ENCODE assay signal across 1 cellular context in the genomic region with DNA sequence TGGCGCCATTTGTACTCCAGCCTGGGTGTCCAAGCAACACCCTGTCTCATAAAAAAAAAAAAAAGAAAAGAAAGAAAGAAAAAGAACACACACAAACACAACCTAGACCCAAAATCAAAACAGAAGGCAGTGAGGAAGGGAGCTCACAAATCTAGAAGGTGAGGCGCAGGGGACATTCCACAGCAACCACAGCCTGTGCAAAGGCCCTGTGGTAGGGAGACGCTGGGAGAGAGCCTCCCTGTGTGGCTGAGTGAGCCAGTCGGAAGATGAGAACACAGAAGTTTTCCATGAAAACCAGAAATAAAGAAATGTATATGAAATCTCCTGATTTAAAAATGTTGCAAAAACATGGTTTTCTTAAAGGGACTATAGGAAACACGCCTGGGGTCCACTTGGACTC.
TF ChIP-seq lines count a peak whose summit lies in the region.

No MANE protein-coding gene starts in this region.

TF ChIP-seq in A549, 52 proteins besides CTCF, POLR2A, EP300 and RAD21 (continued from another document):
- TF ChIP-seq, protein P1, sequence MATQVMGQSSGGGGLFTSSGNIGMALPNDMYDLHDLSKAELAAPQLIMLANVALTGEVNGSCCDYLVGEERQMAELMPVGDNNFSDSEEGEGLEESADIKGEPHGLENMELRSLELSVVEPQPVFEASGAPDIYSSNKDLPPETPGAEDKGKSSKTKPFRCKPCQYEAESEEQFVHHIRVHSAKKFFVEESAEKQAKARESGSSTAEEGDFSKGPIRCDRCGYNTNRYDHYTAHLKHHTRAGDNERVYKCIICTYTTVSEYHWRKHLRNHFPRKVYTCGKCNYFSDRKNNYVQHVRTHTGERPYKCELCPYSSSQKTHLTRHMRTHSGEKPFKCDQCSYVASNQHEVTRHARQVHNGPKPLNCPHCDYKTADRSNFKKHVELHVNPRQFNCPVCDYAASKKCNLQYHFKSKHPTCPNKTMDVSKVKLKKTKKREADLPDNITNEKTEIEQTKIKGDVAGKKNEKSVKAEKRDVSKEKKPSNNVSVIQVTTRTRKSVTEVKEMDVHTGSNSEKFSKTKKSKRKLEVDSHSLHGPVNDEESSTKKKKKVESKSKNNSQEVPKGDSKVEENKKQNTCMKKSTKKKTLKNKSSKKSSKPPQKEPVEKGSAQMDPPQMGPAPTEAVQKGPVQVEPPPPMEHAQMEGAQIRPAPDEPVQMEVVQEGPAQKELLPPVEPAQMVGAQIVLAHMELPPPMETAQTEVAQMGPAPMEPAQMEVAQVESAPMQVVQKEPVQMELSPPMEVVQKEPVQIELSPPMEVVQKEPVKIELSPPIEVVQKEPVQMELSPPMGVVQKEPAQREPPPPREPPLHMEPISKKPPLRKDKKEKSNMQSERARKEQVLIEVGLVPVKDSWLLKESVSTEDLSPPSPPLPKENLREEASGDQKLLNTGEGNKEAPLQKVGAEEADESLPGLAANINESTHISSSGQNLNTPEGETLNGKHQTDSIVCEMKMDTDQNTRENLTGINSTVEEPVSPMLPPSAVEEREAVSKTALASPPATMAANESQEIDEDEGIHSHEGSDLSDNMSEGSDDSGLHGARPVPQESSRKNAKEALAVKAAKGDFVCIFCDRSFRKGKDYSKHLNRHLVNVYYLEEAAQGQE (IDR thresholded peaks at IDR 0.05): no peak
- TF ChIP-seq CEBPB (IDR thresholded peaks at IDR 0.05) (no peak), CBX8 (IDR thresholded peaks at IDR 0.05) (no peak), NPAS2 (CRISPR knock-in tag; IDR thresholded peaks at IDR 0.05; ENCODE audit: borderline replicate concordance) (no peak), KDM1A (IDR thresholded peaks at IDR 0.05; ENCODE audit: low read depth) (peak; percentile 66; the same call in 1 of the 2 replicates), FOSB (CRISPR knock-in tag; IDR thresholded peaks at IDR 0.05) (no peak)
TF ChIP-seq in A549: peak in this region for 1.
